ENCODE assay signal across 8 cellular contexts in genomic region chr6:73739097-73739496, GRCh38. TPM values are rescaled to one million over a fixed set of nuclear protein-coding genes. Genes with fewer than 3 reads are reported as not detected.
DNase-seq lines count a peak whose midpoint lies in the region; ATAC-seq and TF ChIP-seq lines count a peak whose summit lies in the region.

No MANE protein-coding gene starts in this region.

- peak; percentile 63 for TF ChIP-seq CTCF in AG09309 (IDR thresholded peaks at IDR 0.05; ENCODE audit: control insufficient read depth, insufficient read depth, low read depth, low read length, missing control alignments)
- TF ChIP-seq CTCF in adrenal gland (IDR thresholded peaks at IDR 0.05) = peak; percentile 77 to 83 (median 80)

- no peaks in the 10 kb centered on the region for H3K36me3 ChIP-seq in adrenal gland (replicated peaks in 1 of 2)

- no peaks in the 10 kb centered on the region for H3K27me3 ChIP-seq in adrenal gland

- intact Hi-C loops in adrenal gland (cut with DNase I) = no loop called here

- no peak overlapping the region for H3K4me3 ChIP-seq in AG09309 (ENCODE audit: control insufficient read depth, low read depth, low read length)
- H3K4me3 ChIP-seq in adrenal gland = no peak overlapping the region

- DNase-seq in AG09309 (ENCODE audit: low read depth) (peak; percentile 35), NCI-H2171 treated with DMSO at 0.1 percent for 48 hours (lab: John Stamatoyannopoulos, UW) (peak; percentile 49), adrenal gland (peak in 1 of 7 donors; percentile 10), hepatic stellate cell (ENCODE audit: low spot score) (peak; percentile 15), smooth muscle cell of the brain vasculature (ENCODE audit: low read depth, low spot score) (peak; percentile 68)

- no peaks in the 10 kb centered on the region for H3K9me3 ChIP-seq in adrenal gland (replicated peaks in 1 of 3)

- peak; percentile 48 for ATAC-seq in GM18499 (IDR thresholded peaks at IDR 0.05; ENCODE audit: insufficient read depth, unreplicated experiment)
- peak; percentile 53 for ATAC-seq in HG03039 (IDR thresholded peaks at IDR 0.05; ENCODE audit: unreplicated experiment)
- no peak for ATAC-seq in GM21423 (IDR thresholded peaks at IDR 0.05; ENCODE audit: unreplicated experiment)

- H3K4me1 ChIP-seq in adrenal gland (replicated peaks in 1 of 2) = no peaks in the 10 kb centered on the region

- no peak for TF ChIP-seq POLR2A in adrenal gland (IDR thresholded peaks at IDR 0.05)

- no peak overlapping the region for H3K27ac ChIP-seq in adrenal gland

- WGBS in adrenal gland, 4 donors = 27 to 35% (median 33%) methylated on average over 2 of the region's 2 CpGs

RNA-seq across cellular contexts. Expression of gene CD109, which starts 43.1 kb away (rescaled TPM):
- 1 to 10 TPM; 2.0 to 6.2 (median 4.2) TPM for total RNA-seq in adrenal gland
- polyA plus RNA-seq in adrenal gland = 1 to 10 TPM in 1 of 3 donors, under 1 TPM in 2; 0.47 to 2.1 (median 0.56) TPM
